In genomic region chr20:50635676-50636600, GRCh38 we compare ENCODE assay signal across 1 cellular context.
TF ChIP-seq lines count a peak whose summit lies in the region.

No MANE protein-coding gene starts in this region.

TF ChIP-seq in HepG2, 621 proteins besides CTCF, POLR2A, EP300 and RAD21 (continued from another document and continues in another):
- TF ChIP-seq ZHX2 (IDR thresholded peaks at IDR 0.05; ENCODE audit: low read depth) = no peak
- TF ChIP-seq ZHX2 (CRISPR knock-in tag; IDR thresholded peaks at IDR 0.05; ENCODE audit: borderline replicate concordance) = no peak
- peak; percentile 82 for TF ChIP-seq TBX2 (CRISPR knock-in tag; IDR thresholded peaks at IDR 0.05; ENCODE audit: borderline replicate concordance)
- peak; percentile 88; the same call in 1 of the 2 replicates for TF ChIP-seq BCL3 (CRISPR knock-in tag; IDR thresholded peaks at IDR 0.05)
- peak; percentile 62; the same call in 1 of the 2 replicates for TF ChIP-seq SMYD3 (CRISPR knock-in tag; IDR thresholded peaks at IDR 0.05)
- TF ChIP-seq GLI4 (CRISPR knock-in tag; IDR thresholded peaks at IDR 0.05; ENCODE audit: borderline replicate concordance) = peak; percentile 98; the same call in 1 of the 2 replicates
- TF ChIP-seq TP53 (CRISPR knock-in tag; conservative IDR thresholded peaks at IDR 0.05) = no peak
- TF ChIP-seq NR2F6 (IDR thresholded peaks at IDR 0.05) = no peak
- 0 out of 2 replicates have a peak, but pooled peaks have one; percentile 32 for TF ChIP-seq NR2F6 (CRISPR knock-in tag; IDR thresholded peaks at IDR 0.05)
- no peak; the same call in 1 of the 2 replicates for TF ChIP-seq HNF4A (CRISPR knock-in tag; IDR thresholded peaks at IDR 0.05)
- no peak for TF ChIP-seq REL (CRISPR knock-in tag; conservative IDR thresholded peaks at IDR 0.05)
- TF ChIP-seq ZBTB26 (CRISPR knock-in tag; IDR thresholded peaks at IDR 0.05; ENCODE audit: borderline replicate concordance) = no peak
- TF ChIP-seq PITX1 (CRISPR knock-in tag; IDR thresholded peaks at IDR 0.05) = 0 out of 2 replicates have a peak, but pooled peaks have one; percentile 44
- TF ChIP-seq ZSCAN5A (CRISPR knock-in tag; IDR thresholded peaks at IDR 0.05; ENCODE audit: borderline replicate concordance) = no peak
- TF ChIP-seq ISL2 (CRISPR knock-in tag; IDR thresholded peaks at IDR 0.05) = peak; percentile 21; the same call in 1 of the 2 replicates
- 0 out of 2 replicates have a peak, but pooled peaks have one; percentile 16 for TF ChIP-seq NFATC3 (CRISPR knock-in tag; IDR thresholded peaks at IDR 0.05)
- no peak for TF ChIP-seq LCORL (IDR thresholded peaks at IDR 0.05)
- TF ChIP-seq LCORL (CRISPR knock-in tag; IDR thresholded peaks at IDR 0.05) = no peak; the same call in none of the 2 replicates
- peak; percentile 35 for TF ChIP-seq BHLHE40 (IDR thresholded peaks at IDR 0.05; ENCODE audit: low read length)
- TF ChIP-seq SRF (IDR thresholded peaks at IDR 0.05; ENCODE audit: low read depth, low read length) = no peak
- no peak for TF ChIP-seq MEIS1 (CRISPR knock-in tag; IDR thresholded peaks at IDR 0.05; ENCODE audit: borderline replicate concordance)
- no peak for TF ChIP-seq DDIT3 (CRISPR knock-in tag; IDR thresholded peaks at IDR 0.05)
- no peak for TF ChIP-seq MED1 (CRISPR knock-in tag; IDR thresholded peaks at IDR 0.05)
- no peak for TF ChIP-seq SNRNP70 (IDR thresholded peaks at IDR 0.05; ENCODE audit: low read depth, low read length)
- peak; percentile 73; the same call in 1 of the 2 replicates for TF ChIP-seq SMAD9 (CRISPR knock-in tag; IDR thresholded peaks at IDR 0.05)
- TF ChIP-seq NAIF1 (CRISPR knock-in tag; IDR thresholded peaks at IDR 0.05; ENCODE audit: borderline replicate concordance) = no peak
- TF ChIP-seq BORCS8-MEF2B (CRISPR knock-in tag; IDR thresholded peaks at IDR 0.05) = peak; percentile 90
- TF ChIP-seq U2AF1 (optimal IDR thresholded peaks at IDR 0.05; ENCODE audit: low read depth, low read length) = peak; percentile 20
- TF ChIP-seq ZBTB39 (CRISPR knock-in tag; IDR thresholded peaks at IDR 0.05) = no peak
- TF ChIP-seq ATF7 (IDR thresholded peaks at IDR 0.05) = no peak
- TF ChIP-seq ATF7 (CRISPR knock-in tag; IDR thresholded peaks at IDR 0.05) = no peak
- peak; percentile 87; the same call in 1 of the 2 replicates for TF ChIP-seq ZSCAN31 (CRISPR knock-in tag; IDR thresholded peaks at IDR 0.05; ENCODE audit: low read depth)
- no peak; the same call in 1 of the 2 replicates for TF ChIP-seq ZNF891 (CRISPR knock-in tag; IDR thresholded peaks at IDR 0.05)
- peak; percentile 31; the same call in 1 of the 2 replicates for TF ChIP-seq ZNF766 (CRISPR knock-in tag; IDR thresholded peaks at IDR 0.05; ENCODE audit: borderline replicate concordance)
- TF ChIP-seq ZMAT5 (CRISPR knock-in tag; IDR thresholded peaks at IDR 0.05; ENCODE audit: borderline replicate concordance, low read depth) = no peak
- peak; percentile 43; the same call in 1 of the 2 replicates for TF ChIP-seq ZBTB33 (CRISPR knock-in tag; IDR thresholded peaks at IDR 0.05)
- no peak; the same call in 1 of the 2 replicates for TF ChIP-seq ATF3 (CRISPR knock-in tag; IDR thresholded peaks at IDR 0.05)
- TF ChIP-seq ZNF724P (CRISPR knock-in tag; IDR thresholded peaks at IDR 0.05; ENCODE audit: borderline replicate concordance) = peak; percentile 60; the same call in 1 of the 2 replicates
- TF ChIP-seq ELF1 (CRISPR knock-in tag; IDR thresholded peaks at IDR 0.05) = peak; percentile 11; the same call in 1 of the 2 replicates
- TF ChIP-seq ARNTL (CRISPR knock-in tag; IDR thresholded peaks at IDR 0.05) = 0 out of 2 replicates have a peak, but pooled peaks have one; percentile 25
- TF ChIP-seq ZNF816 (CRISPR knock-in tag; IDR thresholded peaks at IDR 0.05; ENCODE audit: borderline replicate concordance) = no peak
- 0 out of 2 replicates have a peak, but pooled peaks have one; percentile 15 for TF ChIP-seq ZNF510 (CRISPR knock-in tag; IDR thresholded peaks at IDR 0.05; ENCODE audit: low read depth)
- TF ChIP-seq TRIM24 (CRISPR knock-in tag; IDR thresholded peaks at IDR 0.05) = no peak
- TF ChIP-seq ZNF780A (CRISPR knock-in tag; IDR thresholded peaks at IDR 0.05) = no peak
- no peak for TF ChIP-seq ZBTB43 (CRISPR knock-in tag; conservative IDR thresholded peaks at IDR 0.05)
- TF ChIP-seq ZNF34 (CRISPR knock-in tag; IDR thresholded peaks at IDR 0.05; ENCODE audit: borderline replicate concordance) = peak; percentile 79
- TF ChIP-seq ZNF292 (CRISPR knock-in tag; IDR thresholded peaks at IDR 0.05; ENCODE audit: borderline replicate concordance, low read depth) = no peak
- TF ChIP-seq ZUFSP (CRISPR knock-in tag; IDR thresholded peaks at IDR 0.05; ENCODE audit: borderline replicate concordance) = no peak
- no peak; a peak in 1 of 4 replicates for TF ChIP-seq KLF16 (CRISPR knock-in tag; IDR thresholded peaks at IDR 0.05)
